12 cellular contexts compared by ENCODE assay signal in genomic region chr9:134185536-134186011, GRCh38. TPM values are rescaled to one million over a fixed set of nuclear protein-coding genes. Genes with fewer than 3 reads are reported as not detected.
DNase-seq lines count a peak whose midpoint lies in the region; ATAC-seq and TF ChIP-seq lines count a peak whose summit lies in the region.
"Had no signal": no experiment of that assay in that cellular context is flagged by ENCODE, and none has a peak within 500 bp of the region (broad histone marks: within the 10 kb centered on the region; RNA-seq: fewer than 3 reads in every experiment).

No MANE protein-coding gene starts in this region.

- no peak overlapping the region for H3K4me3 Mint-ChIP-seq in activated T-cell treated with anti-CD3 and anti-CD28 coated beads, Interleukin-2, amount 50 U/mL, for 24 hours
- H3K4me3 Mint-ChIP-seq in central memory CD8-positive, alpha-beta T cell: peak overlapping the region; percentile 40

- TF ChIP-seq CTCF in spleen (IDR thresholded peaks at IDR 0.05 in 8 of 11, conservative IDR thresholded peaks at IDR 0.05 in 3 of 11): no peak
- TF ChIP-seq CTCF in GM20000 (IDR thresholded peaks at IDR 0.05; ENCODE audit: extremely low read depth, missing control alignments): no peak
- TF ChIP-seq CTCF in prostate gland (IDR thresholded peaks at IDR 0.05): no peak

- H3K4me1 Mint-ChIP-seq in activated T-cell treated with anti-CD3 and anti-CD28 coated beads, Interleukin-2, amount 50 U/mL, for 24 hours (ENCODE audit: low read depth): peaks cover 22% of the 10 kb centered on the region
- peaks cover 33% of the 10 kb centered on the region for H3K4me1 Mint-ChIP-seq in central memory CD8-positive, alpha-beta T cell

- intact Hi-C loops in spleen (cut with DNase I; ENCODE audit: low total_unique reads): no loop called here
- intact Hi-C loops in prostate gland (cut with DNase I): no loop called here

- H3K9me3 Mint-ChIP-seq in activated T-cell treated with anti-CD3 and anti-CD28 coated beads, Interleukin-2, amount 50 U/mL, for 24 hours: peaks cover 6% of the 10 kb centered on the region
- peaks cover 6% of the 10 kb centered on the region for H3K9me3 Mint-ChIP-seq in central memory CD8-positive, alpha-beta T cell

- H3K36me3 ChIP-seq in spleen: no peaks in the 10 kb centered on the region
- no peaks in the 10 kb centered on the region for H3K36me3 ChIP-seq in prostate gland

- H3K27me3 ChIP-seq in spleen (replicated peaks in 1 of 7) (peaks cover 0 to 28% (median 0%) of the 10 kb centered on the region in 7 donors), prostate gland (replicated peaks; ENCODE audit: insufficient read depth) (no peaks in the 10 kb centered on the region)

- peak overlapping the region in 6 of 8 donors; percentile 58 to 80 (median 72) for H3K27ac ChIP-seq in spleen
- no peak overlapping the region for H3K27ac ChIP-seq in prostate gland
- H3K27ac ChIP-seq: epithelial cell of prostate had no signal

- peaks cover 7 to 50% (median 26%) of the 10 kb centered on the region in 6 donors for H3K4me1 ChIP-seq in spleen
- H3K4me1 ChIP-seq in prostate gland (replicated peaks): no peaks in the 10 kb centered on the region

- H3K4me3 ChIP-seq in spleen (no peak overlapping the region), prostate gland (no peak overlapping the region)

- WGBS in spleen, 5 donors: 32 to 46% (median 44%) methylated on average over 8 of the region's 8 CpGs
- WGBS in prostate gland: 56% methylated on average over 8 of the region's 8 CpGs

- no peak for TF ChIP-seq POLR2A in spleen (IDR thresholded peaks at IDR 0.05)
- TF ChIP-seq POLR2A in prostate gland (IDR thresholded peaks at IDR 0.05): no peak

- H3K9me3 ChIP-seq in spleen (no peaks in the 10 kb centered on the region), prostate gland (no peaks in the 10 kb centered on the region)

- peak overlapping the region; percentile 73 for H3K27ac Mint-ChIP-seq in activated T-cell treated with anti-CD3 and anti-CD28 coated beads, Interleukin-2, amount 50 U/mL, for 24 hours
- H3K27ac Mint-ChIP-seq in central memory CD8-positive, alpha-beta T cell (ENCODE audit: low read depth): peak overlapping the region; percentile 63

- H3K27me3 Mint-ChIP-seq in activated T-cell treated with anti-CD3 and anti-CD28 coated beads, Interleukin-2, amount 50 U/mL, for 24 hours: no peaks in the 10 kb centered on the region
- H3K27me3 Mint-ChIP-seq in central memory CD8-positive, alpha-beta T cell: no peaks in the 10 kb centered on the region

- ATAC-seq in central memory CD8-positive, alpha-beta T cell (replicated peaks; ENCODE audit: extremely low read depth, poor library complexity, severe bottlenecking): peak; percentile 72

- no peak for DNase-seq in activated T-cell treated with anti-CD3 and anti-CD28 coated beads, Interleukin-2, amount 50 U/mL, for 24 hours
- no peak for DNase-seq in activated T-cell treated with anti-CD3 and anti-CD28 coated beads, Interleukin-2, amount 50 U/mL, for 1 hour
- DNase-seq in RPMI7951 (ENCODE audit: low read depth) (peak; percentile 34), spleen (no peak), GM20000 (ENCODE audit: low spot score) (no peak), DMS79 treated with DMSO at 0.1 percent for 48 hours (lab: John Stamatoyannopoulos, UW) (no peak), prostate gland (ENCODE audit: low spot score) (no peak)
- DNase-seq in central memory CD8-positive, alpha-beta T cell (ENCODE audit: low spot score in 2 of 2): no peak
- DNase-seq: nucleus accumbens had no signal

- H3K36me3 Mint-ChIP-seq in activated T-cell treated with anti-CD3 and anti-CD28 coated beads, Interleukin-2, amount 50 U/mL, for 24 hours (ENCODE audit: low read depth): no peaks in the 10 kb centered on the region
- peaks cover 17% of the 10 kb centered on the region for H3K36me3 Mint-ChIP-seq in central memory CD8-positive, alpha-beta T cell (ENCODE audit: insufficient read depth)

RNA-seq across cellular contexts. Expression of gene RNU6ATAC, which starts 21.2 kb away (rescaled TPM):
- not detected in 2 replicates for total RNA-seq in RPMI7951 (2014; rRNA removed; shearing (Covaris generic))
- total RNA-seq in spleen (100 to 1,000 TPM in 4 of 7 donors, not detected in 3; 223 to 404 (median 271) TPM), prostate gland (not detected)
- not detected for polyA plus RNA-seq in spleen
- total RNA-seq: NCI-H460 had no signal
- polyA plus RNA-seq: BJ had no signal

RNA-seq across cellular contexts. Expression of gene WDR5, which starts 49.7 kb away (rescaled TPM):
- 15.8 and 16.3 TPM in 2 replicates for total RNA-seq in RPMI7951 (2014; rRNA removed; shearing (Covaris generic))
- 10 to 100 TPM; 13.8 to 23.1 (median 19.1) TPM for total RNA-seq in spleen
- polyA plus RNA-seq in spleen: 10 to 100 TPM; 15.4 to 31.3 (median 19.3) TPM
- 10 to 100 TPM; 28.6 to 67.9 TPM for total RNA-seq in prostate gland

Comparison
In these comparisons a context has a peak if more than half of its experiments do, and no peak if none do; other contexts are left out.
1. H3K27ac ChIP-seq: peak in spleen (6 of 8); none in prostate gland (0 of 2).